In genomic region chr15:101192081-101192480, GRCh38 we compare ENCODE assay signal across 16 cellular contexts. TPM values are rescaled to one million over a fixed set of nuclear protein-coding genes. Genes with fewer than 3 reads are reported as not detected.
DNase-seq lines count a peak whose midpoint lies in the region; ATAC-seq, FAIRE-seq and TF ChIP-seq lines count a peak whose summit lies in the region.
"Had no signal": no experiment of that assay in that cellular context is flagged by ENCODE, and none has a peak within 500 bp of the region (broad histone marks: within the 10 kb centered on the region; RNA-seq: fewer than 3 reads in every experiment).

No MANE protein-coding gene starts in this region.

- H3K23ac ChIP-seq in IMR-90 (ENCODE audit: low read depth, low read length): peak overlapping the region; percentile 65; the same call in 1 of the 2 replicates

- H2AK9ac ChIP-seq in IMR-90 (replicated peaks; ENCODE audit: low read depth, low read length, poor library complexity): no peak overlapping the region

- H3K36me3 ChIP-seq in IMR-90 (ENCODE audit: control insufficient read depth, insufficient read depth, low read length): peaks cover 4% of the 10 kb centered on the region
- H3K36me3 ChIP-seq in bronchial epithelial cell (ENCODE audit: control insufficient read depth, insufficient read depth, low read length): no peaks in the 10 kb centered on the region
- H3K36me3 ChIP-seq in neutrophil: no peaks in the 10 kb centered on the region
- H3K36me3 ChIP-seq: tibial artery had no signal

- H2AK5ac ChIP-seq in IMR-90 (ENCODE audit: low read depth, low read length): peak overlapping the region; percentile 38; the same call in 1 of the 2 replicates

- peak overlapping the region; percentile 58 for H2BK120ac ChIP-seq in IMR-90 (ENCODE audit: low read depth, low read length)

- H4K20me1 ChIP-seq in IMR-90 (ENCODE audit: insufficient read depth, low read length): peaks cover 18% of the 10 kb centered on the region

- DNase-seq in NCI-H2107 treated with DMSO at 0.1 percent for 48 hours (lab: John Stamatoyannopoulos, UW; ENCODE audit: unreplicated experiment): peak; percentile 7
- DNase-seq in NCI-H2107 (lab: John Stamatoyannopoulos, UW): no peak
- no peak for DNase-seq in IMR-90
- peak; percentile 66 for DNase-seq in bronchial epithelial cell (ENCODE audit: low read depth)
- no peak for DNase-seq in stimulated activated CD4-positive, alpha-beta T cell treated with anti-CD3 and anti-CD28 coated beads, Interleukin-2, amount 100 ng/mL, for 24 hours
- no peak for DNase-seq in nucleus accumbens (lab: John Stamatoyannopoulos, UW)
- DNase-seq: activated CD4-positive, alpha-beta T cell treated with anti-CD3 and anti-CD28 coated beads for 48 hours; foreskin fibroblast; kidney; NCI-H187; small intestine; tibial artery had no signal

- no peak for TF ChIP-seq CTCF in IMR-90 (conservative IDR thresholded peaks at IDR 0.05; ENCODE audit: low read depth, low read length)
- TF ChIP-seq CTCF in bronchial epithelial cell (IDR thresholded peaks at IDR 0.05; ENCODE audit: insufficient read depth, low read length, severe bottlenecking): no peak
- TF ChIP-seq CTCF in neutrophil (IDR thresholded peaks at IDR 0.05): no peak

- ATAC-seq in IMR-90 (ENCODE audit: low read depth) (no peak), HG03432 (IDR thresholded peaks at IDR 0.05; ENCODE audit: unreplicated experiment) (no peak)
- ATAC-seq: K562 had no signal

- CTCF ChIA-PET in IMR-90 (lab: Yijun Ruan, JAX): interaction anchor here (1.5 kb wide), 1 partner anchor 13 kb away, joined by 3 read pairs; no protein-coding TSS in a partner anchor

- POLR2A ChIA-PET in IMR-90 (lab: Charles Lee; ENCODE audit: unreplicated experiment): no interaction called here

- no peak for FAIRE-seq in bronchial epithelial cell (lab: Jason Lieb, UNC)
- FAIRE-seq: D721Med, K562, kidney, small intestine had no signal

- in situ Hi-C loops in IMR-90 (cut with MboI; ENCODE audit: low sequenced_read_pairs): no loop called here

- H2BK5ac ChIP-seq in IMR-90 (ENCODE audit: low read depth, low read length, poor library complexity, severe bottlenecking): peak overlapping the region; percentile 59

- H3K27ac ChIP-seq in IMR-90 (ENCODE audit: insufficient read depth, low read length) (peak overlapping the region; percentile 53; the same call in 1 of the 2 replicates), neutrophil (peak overlapping the region; percentile 79)

- no peak for TF ChIP-seq POLR2A in IMR-90 (IDR thresholded peaks at IDR 0.05; ENCODE audit: low read depth, low read length)

- dilution Hi-C loops in IMR-90 (cut with HindIII; ENCODE audit: low sequenced_read_pairs, unreplicated experiment): no loop called here

- H3K4me2 ChIP-seq in IMR-90 (ENCODE audit: low read depth, low read length): peak overlapping the region; percentile 23; the same call in 1 of the 2 replicates

- H3K79me1 ChIP-seq in IMR-90 (ENCODE audit: low read depth in 1 of 2, low read length in 2 of 2): peaks cover 3 to 73% of the 10 kb centered on the region in 2 experiments; a peak in 3 of 4 replicates

- peak overlapping the region; percentile 40 for H3K4ac ChIP-seq in IMR-90 (ENCODE audit: low read depth, low read length)

- H3K4me3 ChIP-seq in IMR-90 (ENCODE audit: insufficient read depth, low read depth, low read length) (no peak overlapping the region), bronchial epithelial cell (ENCODE audit: low read depth, low read length) (no peak overlapping the region), neutrophil (ENCODE audit: low read depth in 1 of 2, low read length in 1 of 2) (no peak overlapping the region)
- H3K4me3 ChIP-seq: K562, tibial artery had no signal

- intact Hi-C loops in IMR-90 (cut with micrococcal nuclease): no loop called here

- no peaks in the 10 kb centered on the region for H3K27me3 ChIP-seq in IMR-90 (ENCODE audit: control insufficient read depth, insufficient read depth, low read length)
- no peaks in the 10 kb centered on the region for H3K27me3 ChIP-seq in bronchial epithelial cell (ENCODE audit: control insufficient read depth, insufficient read depth, low read length)
- no peaks in the 10 kb centered on the region for H3K27me3 ChIP-seq in neutrophil
- H3K27me3 ChIP-seq: tibial artery had no signal

- no peak overlapping the region for H3K56ac ChIP-seq in IMR-90 (ENCODE audit: extremely low read depth, insufficient read depth, low read length)

- 0 out of 2 replicates have a peak overlapping the region, but pooled peaks have one; percentile 5 for H3K18ac ChIP-seq in IMR-90 (ENCODE audit: low read depth, low read length)

- H3K9ac ChIP-seq in IMR-90 (ENCODE audit: low read depth, low read length): 0 out of 2 replicates have a peak overlapping the region, but pooled peaks have one; percentile 16

- 79% methylated on average over 2 of the region's 3 CpGs; no CpG with 5 or more reads in 1 of the 2 experiments for WGBS in IMR-90 (ENCODE audit: extremely low coverage in 2 of 2, insufficient read length in 1 of 2), 2 experiments

- no peak overlapping the region for H2AFZ ChIP-seq in IMR-90 (replicated peaks; ENCODE audit: low read length, poor library complexity)

- peak overlapping the region; percentile 9; the same call in 1 of the 2 replicates for H2BK20ac ChIP-seq in IMR-90 (ENCODE audit: low read depth, low read length)

- peaks cover 29% of the 10 kb centered on the region for H3K9me1 ChIP-seq in IMR-90 (ENCODE audit: insufficient read depth, low read length)

- TF ChIP-seq RAD21 in IMR-90 (IDR thresholded peaks at IDR 0.05; ENCODE audit: low read length): no peak

- peak overlapping the region; percentile 40; the same call in 1 of the 2 replicates for H3K14ac ChIP-seq in IMR-90 (replicated peaks; ENCODE audit: low read depth, low read length)

- BruUV-seq in IMR-90 (replicated peaks; lab: Mats Ljungman, UMichigan): no TSS peak

- peaks cover 39% of the 10 kb centered on the region for H3K4me1 ChIP-seq in IMR-90 (ENCODE audit: control insufficient read depth, insufficient read depth, low read length)
- peaks cover 63 to 65% of the 10 kb centered on the region in 2 experiments for H3K4me1 ChIP-seq in neutrophil (ENCODE audit: control insufficient read depth in 1 of 2, insufficient read depth in 1 of 2, low read depth in 1 of 2, low read length in 1 of 2)

- H3K9me3 ChIP-seq in IMR-90 (ENCODE audit: control insufficient read depth, insufficient read depth, low read length) (no peaks in the 10 kb centered on the region), neutrophil (no peaks in the 10 kb centered on the region)
- H3K9me3 ChIP-seq: tibial artery had no signal

- H4K8ac ChIP-seq in IMR-90 (ENCODE audit: low read depth in 2 of 2, low read length in 2 of 2): peak overlapping the region in 1 of 2 experiments; percentile 39; a peak in 2 of 4 replicates

- 0 out of 3 replicates have a peak overlapping the region, but pooled peaks have one; percentile 53 for H2BK15ac ChIP-seq in IMR-90 (ENCODE audit: low read depth, low read length)

- no peak overlapping the region for H4K91ac ChIP-seq in IMR-90 (ENCODE audit: insufficient read depth, low read depth, low read length)

- H4K5ac ChIP-seq in IMR-90 (ENCODE audit: low read depth, low read length): no peak overlapping the region

TF ChIP-seq in IMR-90, 13 proteins besides CTCF, POLR2A, EP300 and RAD21:
- TF ChIP-seq MAZ (IDR thresholded peaks at IDR 0.05; ENCODE audit: borderline replicate concordance, low read depth, low read length) (no peak), BHLHE40 (IDR thresholded peaks at IDR 0.05; ENCODE audit: low read depth, low read length) (no peak), USF2 (IDR thresholded peaks at IDR 0.05; ENCODE audit: low read depth, low read length) (no peak), NFE2L2 (IDR thresholded peaks at IDR 0.05; ENCODE audit: low read depth, low read length) (no peak), MXI1 (IDR thresholded peaks at IDR 0.05; ENCODE audit: borderline replicate concordance, low read depth, low read length) (no peak), RFX5 (IDR thresholded peaks at IDR 0.05; ENCODE audit: low read depth, low read length) (no peak), RCOR1 (IDR thresholded peaks at IDR 0.05; ENCODE audit: insufficient replicate concordance, low read length) (no peak), FOS (IDR thresholded peaks at IDR 0.05; ENCODE audit: low read depth, low read length) (no peak), CHD1 (IDR thresholded peaks at IDR 0.05; ENCODE audit: low read depth, low read length) (no peak), CEBPB (IDR thresholded peaks at IDR 0.05; ENCODE audit: low read depth, low read length) (no peak), ELK1 (IDR thresholded peaks at IDR 0.05; ENCODE audit: borderline replicate concordance, low read depth, low read length) (no peak), MAFK (IDR thresholded peaks at IDR 0.05; ENCODE audit: low read depth, low read length) (no peak), SMC3 (IDR thresholded peaks at IDR 0.05; ENCODE audit: low read depth, low read length) (no peak)

RNA-seq across cellular contexts. Expression of gene CHSY1, which starts 59.8 kb away (rescaled TPM):
- total RNA-seq in IMR-90 (2012; rRNA removed): 53.2 and 55.3 TPM in 2 replicates
- polyA plus RNA-seq in IMR-90 (2012; rRNA removed): 40.5 and 40.9 TPM in 2 replicates
- polyA plus RNA-seq in IMR-90 (2012; cell fraction: cytosol; rRNA removed): 12.6 and 25.0 TPM in 2 replicates
- 7.3 and 45.0 TPM in 2 replicates for polyA plus RNA-seq in IMR-90 (2012; cell fraction: nucleus; rRNA removed; ENCODE audit: low replicate concordance)
- 18.7 and 21.6 TPM in 2 replicates for total RNA-seq in bronchial epithelial cell

Comparison
In these comparisons a context has a peak if more than half of its experiments do, and no peak if none do; other contexts are left out.
1. DNase-seq: peak in NCI-H2107 treated with DMSO at 0.1 percent for 48 hours (single experiment) and bronchial epithelial cell (single experiment); none in NCI-H2107 (single experiment), IMR-90 (single experiment), stimulated activated CD4-positive, alpha-beta T cell treated with anti-CD3 and anti-CD28 coated beads, Interleukin-2, amount 100 ng/mL, for 24 hours (0 of 2) and nucleus accumbens (0 of 56).